In the genomic region with DNA sequence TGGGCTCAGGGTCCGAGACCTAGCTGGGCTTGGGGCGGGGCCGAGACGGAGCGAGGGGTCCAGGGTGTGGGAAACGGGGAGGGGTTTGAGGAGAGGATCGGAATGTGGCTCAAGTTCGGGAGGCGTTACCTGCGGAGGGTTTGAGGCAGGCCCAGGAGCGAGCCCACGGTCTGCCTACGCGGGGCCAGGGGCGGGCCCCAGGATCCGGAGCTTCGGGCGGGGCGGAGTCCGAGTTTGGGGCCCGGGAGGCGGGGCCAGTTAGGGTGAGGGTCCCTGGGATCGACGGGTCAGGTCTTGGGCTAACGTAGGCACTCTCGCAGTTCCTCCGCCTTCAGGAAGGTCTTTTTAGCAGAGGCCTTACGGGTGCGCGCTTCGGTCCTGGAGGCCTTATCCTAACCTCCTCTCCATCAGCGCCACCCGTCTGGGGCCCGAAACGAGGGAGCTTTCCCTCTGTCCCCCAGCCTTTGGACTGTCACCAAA, we compare ENCODE assay signal across 8 cellular contexts. TPM values are rescaled to one million over a fixed set of nuclear protein-coding genes. Genes with fewer than 3 reads are reported as not detected.
DNase-seq lines count a peak whose midpoint lies in the region; ATAC-seq and TF ChIP-seq lines count a peak whose summit lies in the region.
"Not testable (repeated sequence)": the region's sequence is repeated elsewhere in the genome, so short reads cannot be mapped to it uniquely, and the experiment has no call there.

No MANE protein-coding gene starts in this region.

- H3K27ac Mint-ChIP-seq in effector memory CD8-positive, alpha-beta T cell: peak overlapping the region; percentile 87 to 91
- H3K27ac Mint-ChIP-seq in osteocyte (ENCODE audit: unreplicated experiment): peak overlapping the region; percentile 95

- not testable (repeated sequence) for H3K36me3 ChIP-seq in HUES6 (ENCODE audit: control insufficient read depth, insufficient read depth, low read length); Panc1 (ENCODE audit: control insufficient read depth, insufficient read depth, low read length); tibial artery

- not testable (repeated sequence) for H3K9me3 ChIP-seq in HUES6 (ENCODE audit: control insufficient read depth, insufficient read depth, low read depth, low read length); Panc1 (ENCODE audit: control insufficient read depth, insufficient read depth, low read depth, low read length); tibial artery

- H3K27ac ChIP-seq in HUES6 (ENCODE audit: low read depth, low read length): not testable (repeated sequence)
- peak overlapping the region; percentile 44; the same call in 1 of the 2 replicates for H3K27ac ChIP-seq in Panc1 (ENCODE audit: low read length)
- H3K27ac ChIP-seq in tibial artery: peak overlapping the region; percentile 90 to 95

- CTCF ChIA-PET in Panc1 (lab: Charles Lee): not testable (repeated sequence)

- H3K27me3 Mint-ChIP-seq in effector memory CD8-positive, alpha-beta T cell; osteocyte (ENCODE audit: unreplicated experiment): not testable (repeated sequence)

- peak overlapping the region; percentile 47 for H3K9ac ChIP-seq in HUES6 (ENCODE audit: low read length)

- in situ Hi-C loops in Panc1 (cut with HindIII; ENCODE audit: low pct_unique_long_range_greater_than_20kb, low sequenced_read_pairs): not testable (repeated sequence)

- DNase-seq in D341Med (ENCODE audit: low spot score) (peak; percentile 50), activated gamma-delta T cell treated with Interleukin-2 at 50 U/mL for 16 hours (peak; percentile 59), inferior parietal cortex (ENCODE audit: extremely low spot score) (peak; percentile 24)
- DNase-seq in Panc1 (ENCODE audit: low read depth, low spot score); effector memory CD8-positive, alpha-beta T cell; osteocyte (ENCODE audit: extremely low spot score, unreplicated experiment); tibial artery: not testable (repeated sequence)

- H3K36me3 Mint-ChIP-seq in effector memory CD8-positive, alpha-beta T cell (ENCODE audit: insufficient read depth); osteocyte (ENCODE audit: unreplicated experiment): not testable (repeated sequence)

- H3K4me1 Mint-ChIP-seq in effector memory CD8-positive, alpha-beta T cell (ENCODE audit: low read depth in 2 of 2); osteocyte (ENCODE audit: unreplicated experiment): not testable (repeated sequence)

- H3K9me3 Mint-ChIP-seq in effector memory CD8-positive, alpha-beta T cell; osteocyte (ENCODE audit: unreplicated experiment): not testable (repeated sequence)

- intact Hi-C loops in Panc1 (cut with micrococcal nuclease; ENCODE audit: unreplicated experiment): not testable (repeated sequence)
- intact Hi-C loops in tibial artery (cut with DNase I; ENCODE audit: low total_unique reads): loop anchor here (5.0 kb wide), 1 partner anchor 206 kb away; no protein-coding TSS in a partner anchor

- not testable (repeated sequence) for H3K27me3 ChIP-seq in HUES6 (ENCODE audit: control insufficient read depth, insufficient read depth, low read length); Panc1 (ENCODE audit: control insufficient read depth, insufficient read depth, low read length); tibial artery

- not testable (repeated sequence) for ATAC-seq in Panc1; effector memory CD8-positive, alpha-beta T cell (replicated peaks)

- BruUV-seq in Panc1 (replicated peaks; lab: Mats Ljungman, UMichigan): not testable (repeated sequence)

- TF ChIP-seq CTCF in Panc1 (IDR thresholded peaks at IDR 0.05); osteocyte (IDR thresholded peaks at IDR 0.05); tibial artery (IDR thresholded peaks at IDR 0.05): not testable (repeated sequence)

- H3K4me3 ChIP-seq in HUES6 (ENCODE audit: low read depth, low read length) (peak overlapping the region; percentile 62), Panc1 (ENCODE audit: low read depth in 2 of 2, low read length in 2 of 2) (peak overlapping the region; percentile 45 to 62), tibial artery (peak overlapping the region; percentile 87 to 96)

- H3K4me3 Mint-ChIP-seq in effector memory CD8-positive, alpha-beta T cell: peak overlapping the region; percentile 87 to 92
- H3K4me3 Mint-ChIP-seq in osteocyte (ENCODE audit: unreplicated experiment): peak overlapping the region; percentile 90

- not testable (repeated sequence) for H3K4me1 ChIP-seq in HUES6 (ENCODE audit: control insufficient read depth, insufficient read depth, low read length); Panc1 (ENCODE audit: control insufficient read depth, insufficient read depth, low read length)
- H3K4me1 ChIP-seq in tibial artery: peaks cover 0 to 10% (median 3%) of the 10 kb centered on the region in 4 donors

- POLR2A ChIA-PET in Panc1 (lab: Charles Lee): not testable (repeated sequence)

RNA-seq across cellular contexts. Expression of a gene that starts 16.3 kb away (rescaled TPM):
- total RNA-seq in Panc1 (2021; ENCODE audit: unreplicated experiment) (not detected), osteocyte (not detected in 2 replicates)
- polyA plus RNA-seq in Panc1 (2012; ENCODE audit: insufficient read length): not detected
